ENCODE assay signal across 25 cellular contexts in the genomic region with DNA sequence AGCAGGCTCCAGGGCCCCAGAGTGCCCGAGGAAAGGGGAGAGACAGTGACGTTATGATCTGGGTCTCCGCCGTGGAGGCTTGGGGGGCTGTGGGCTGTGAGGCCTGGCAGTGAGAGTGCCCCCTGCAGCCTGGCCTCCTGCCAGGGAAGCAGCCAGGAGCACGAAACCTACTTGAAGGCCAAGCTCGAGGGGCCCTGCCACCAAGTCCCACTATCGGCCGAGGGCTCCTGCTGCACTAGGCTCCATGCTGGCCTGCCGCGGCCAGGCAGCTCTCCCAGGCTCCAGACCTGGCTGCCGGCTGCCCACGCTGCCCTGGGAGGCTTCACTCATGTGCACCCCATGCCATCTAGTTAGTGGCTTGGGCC. TPM values are rescaled to one million over a fixed set of nuclear protein-coding genes. Genes with fewer than 3 reads are reported as not detected.
DNase-seq lines count a peak whose midpoint lies in the region; ATAC-seq and TF ChIP-seq lines count a peak whose summit lies in the region.
"Had no signal": no experiment of that assay in that cellular context is flagged by ENCODE, and none has a peak within 500 bp of the region (broad histone marks: within the 10 kb centered on the region; RNA-seq: fewer than 3 reads in every experiment).

No MANE protein-coding gene starts in this region.

- H3K36me3 ChIP-seq in left ventricle myocardium inferior, result peaks cover 99% of the 10 kb centered on the region
- H3K36me3 ChIP-seq in kidney epithelial cell (ENCODE audit: control insufficient read depth, insufficient read depth, low read length), result peaks cover 1% of the 10 kb centered on the region
- peaks cover 21 to 98% (median 80%) of the 10 kb centered on the region in 4 donors for H3K36me3 ChIP-seq in upper lobe of left lung
- no peaks in the 10 kb centered on the region for H3K36me3 ChIP-seq in gastrocnemius medialis

- H3K9me3 ChIP-seq in left ventricle myocardium inferior (replicated peaks) (no peaks in the 10 kb centered on the region), upper lobe of left lung (no peaks in the 10 kb centered on the region), gastrocnemius medialis (no peaks in the 10 kb centered on the region)
- H3K9me3 ChIP-seq: MG63 had no signal

- H3K27ac ChIP-seq in left ventricle myocardium inferior (replicated peaks) (no peak overlapping the region), upper lobe of left lung (peak overlapping the region in 3 of 4 donors; percentile 40 to 81 (median 70)), gastrocnemius medialis (no peak overlapping the region)
- H3K27ac ChIP-seq: foreskin keratinocyte, hepatocyte had no signal

- TF ChIP-seq POLR2A in upper lobe of left lung (IDR thresholded peaks at IDR 0.05) (no peak), gastrocnemius medialis (IDR thresholded peaks at IDR 0.05) (no peak)

- intact Hi-C loops in left ventricle myocardium inferior (cut with micrococcal nuclease) (no loop called here), left cardiac atrium (cut with DNase I) (no loop called here), gastrocnemius medialis (cut with DNase I; ENCODE audit: low total_unique reads) (no loop called here)

- DNase-seq in left ventricle myocardium inferior, result peak; percentile 14
- DNase-seq in left cardiac atrium, result no peak
- peak; percentile 60 for DNase-seq in astrocyte of the hippocampus (ENCODE audit: low read depth, low spot score)
- DNase-seq in kidney epithelial cell (ENCODE audit: low read depth), result no peak
- DNase-seq in upper lobe of left lung, result peak in 1 of 2 donors; percentile 67
- no peak for DNase-seq in SHP77 treated with DMSO at 0.1 percent for 48 hours (lab: John Stamatoyannopoulos, UW)
- DNase-seq in gastrocnemius medialis, result no peak
- DNase-seq: ACHN; aorta; Calu3; effector CD4-positive, alpha-beta T cell; EL; foreskin keratinocyte; KBM-7; MG63; NCI-H1417 treated with DMSO at 0.1 percent for 48 hours; NCI-H2081 treated with DMSO at 0.1 percent for 48 hours; NCI-H345; NCI-H774; stimulated activated CD8-positive, alpha-beta memory T cell treated with anti-CD3 and anti-CD28 coated beads, Interleukin-4, amount 100 ng/mL, for 48 hours; T1000 had no signal

- no peaks in the 10 kb centered on the region for H3K27me3 ChIP-seq in left ventricle myocardium inferior (ENCODE audit: low read depth)
- no peaks in the 10 kb centered on the region for H3K27me3 ChIP-seq in kidney epithelial cell (ENCODE audit: control insufficient read depth, insufficient read depth, low read length)
- H3K27me3 ChIP-seq in upper lobe of left lung, result no peaks in the 10 kb centered on the region
- H3K27me3 ChIP-seq in gastrocnemius medialis, result no peaks in the 10 kb centered on the region
- H3K27me3 ChIP-seq: foreskin keratinocyte, hepatocyte, MG63 had no signal

- WGBS in upper lobe of left lung, 2 donors, result 67% methylated on average over 10 of the region's 12 CpGs; no CpG with 5 or more reads in 1 of the 2 donors

- TF ChIP-seq CTCF in left ventricle myocardium inferior (IDR thresholded peaks at IDR 0.05; ENCODE audit: borderline replicate concordance) (no peak), kidney epithelial cell (IDR thresholded peaks at IDR 0.05; ENCODE audit: insufficient read depth, low read length, poor library complexity, severe bottlenecking) (peak; percentile 2), upper lobe of left lung (IDR thresholded peaks at IDR 0.05) (no peak), gastrocnemius medialis (IDR thresholded peaks at IDR 0.05 in 4 of 5, conservative IDR thresholded peaks at IDR 0.05 in 1 of 5) (no peak)

- ATAC-seq in left cardiac atrium, result no peak
- no peak for ATAC-seq in upper lobe of left lung (ENCODE audit: low FRiP score in 2 of 2)
- no peak for ATAC-seq in GM21737 (IDR thresholded peaks at IDR 0.05; ENCODE audit: unreplicated experiment)
- no peak for ATAC-seq in gastrocnemius medialis
- ATAC-seq: activated T-helper 17 cell treated with anti-CD3 and anti-CD28 coated beads, Interleukin-2, amount 50 U/mL, for 72 hours; foreskin keratinocyte; WTC11 had no signal

- TF ChIP-seq EP300 in upper lobe of left lung (IDR thresholded peaks at IDR 0.05), result no peak

- in situ Hi-C loops in gastrocnemius medialis (cut with MboI; ENCODE audit: low sequenced_read_pairs in 4 of 4), result no loop called here

- H3K4me1 ChIP-seq in left ventricle myocardium inferior (peaks cover 32% of the 10 kb centered on the region), upper lobe of left lung (peaks cover 0 to 48% (median 22%) of the 10 kb centered on the region in 4 donors), gastrocnemius medialis (no peaks in the 10 kb centered on the region)
- H3K4me1 ChIP-seq: foreskin keratinocyte had no signal

- H3K4me3 ChIP-seq in left ventricle myocardium inferior, result no peak overlapping the region
- H3K4me3 ChIP-seq in kidney epithelial cell (ENCODE audit: low read depth, low read length), result no peak overlapping the region
- H3K4me3 ChIP-seq in upper lobe of left lung, result no peak overlapping the region
- no peak overlapping the region for H3K4me3 ChIP-seq in gastrocnemius medialis
- H3K4me3 ChIP-seq: hepatocyte, MG63 had no signal

RNA-seq across cellular contexts. Expression of a gene that starts 18.7 kb away (rescaled TPM):
- total RNA-seq in left ventricle myocardium inferior, result 225 TPM
- total RNA-seq in left cardiac atrium, result 100 to 1,000 TPM; 406 to 476 TPM
- 2,357 and 2,761 TPM in 2 replicates for total RNA-seq in kidney epithelial cell
- 1,000 to 10,000 TPM in 5 of 6 donors, 100 to 1,000 TPM in 1; 800 to 1,760 (median 1,298) TPM for total RNA-seq in upper lobe of left lung
- total RNA-seq in gastrocnemius medialis, result 100 to 1,000 TPM in 1 of 4 donors, 10 to 100 TPM in 3; 23.9 to 128 (median 88.9) TPM

RNA-seq across cellular contexts. Expression of a gene that starts 23.3 kb away (rescaled TPM):
- 55.6 TPM for total RNA-seq in left ventricle myocardium inferior
- total RNA-seq in left cardiac atrium, result 10 to 100 TPM; 54.5 to 70.9 TPM
- 56.2 and 60.5 TPM in 2 replicates for total RNA-seq in kidney epithelial cell
- 10 to 100 TPM; 42.3 to 60.8 (median 53.6) TPM for total RNA-seq in upper lobe of left lung
- total RNA-seq in gastrocnemius medialis, result 10 to 100 TPM; 36.2 to 61.5 (median 53.2) TPM

RNA-seq across cellular contexts. Expression of a gene that starts 42.4 kb away (rescaled TPM):
- 1,850 TPM for total RNA-seq in left ventricle myocardium inferior
- total RNA-seq in left cardiac atrium, result 1,000 to 10,000 TPM; 2,090 to 2,230 TPM
- 8,307 and 11,298 TPM in 2 replicates for total RNA-seq in kidney epithelial cell
- total RNA-seq in upper lobe of left lung, result 1,000 to 10,000 TPM; 1,246 to 5,225 (median 2,943) TPM
- 1,000 to 10,000 TPM; 3,899 to 6,066 (median 5,720) TPM for total RNA-seq in gastrocnemius medialis

RNA-seq across cellular contexts. Expression of a gene that starts 53.3 kb away (rescaled TPM):
- total RNA-seq in left ventricle myocardium inferior, result 56.3 TPM
- 10 to 100 TPM; 41.9 to 42.8 TPM for total RNA-seq in left cardiac atrium
- total RNA-seq in kidney epithelial cell, result 15.5 and 16.6 TPM in 2 replicates
- 10 to 100 TPM; 18.9 to 55.5 (median 48.2) TPM for total RNA-seq in upper lobe of left lung
- 100 to 1,000 TPM in 3 of 4 donors, 10 to 100 TPM in 1; 88.4 to 148 (median 116) TPM for total RNA-seq in gastrocnemius medialis

RNA-seq across cellular contexts. Expression of a gene that starts 55.6 kb away (rescaled TPM):
- total RNA-seq in left ventricle myocardium inferior (39.8 TPM), left cardiac atrium (10 to 100 TPM; 36.6 to 41.2 TPM), kidney epithelial cell (55.2 and 62.0 TPM in 2 replicates), upper lobe of left lung (100 to 1,000 TPM in 2 of 6 donors, 10 to 100 TPM in 4; 39.1 to 228 (median 49.9) TPM), gastrocnemius medialis (10 to 100 TPM; 17.6 to 28.3 (median 20.1) TPM)

Comparison
In these comparisons a context has a peak if more than half of its experiments do, and no peak if none do; other contexts are left out.
1. DNase-seq: peak in left ventricle myocardium inferior (single experiment) and astrocyte of the hippocampus (single experiment); none in left cardiac atrium (single experiment), kidney epithelial cell (single experiment), SHP77 treated with DMSO at 0.1 percent for 48 hours (single experiment) and gastrocnemius medialis (0 of 2).
2. H3K27ac ChIP-seq: peak in upper lobe of left lung (3 of 4); none in left ventricle myocardium inferior (single experiment) and gastrocnemius medialis (0 of 4).